1 cellular context compared by ENCODE assay signal in genomic region chr16:50555892-50556673, GRCh38.
TF ChIP-seq lines count a peak whose summit lies in the region.

No MANE protein-coding gene starts in this region.

TF ChIP-seq in HepG2, 621 proteins besides CTCF, POLR2A, EP300 and RAD21 (continued from another document):
- TF ChIP-seq, protein P1, sequence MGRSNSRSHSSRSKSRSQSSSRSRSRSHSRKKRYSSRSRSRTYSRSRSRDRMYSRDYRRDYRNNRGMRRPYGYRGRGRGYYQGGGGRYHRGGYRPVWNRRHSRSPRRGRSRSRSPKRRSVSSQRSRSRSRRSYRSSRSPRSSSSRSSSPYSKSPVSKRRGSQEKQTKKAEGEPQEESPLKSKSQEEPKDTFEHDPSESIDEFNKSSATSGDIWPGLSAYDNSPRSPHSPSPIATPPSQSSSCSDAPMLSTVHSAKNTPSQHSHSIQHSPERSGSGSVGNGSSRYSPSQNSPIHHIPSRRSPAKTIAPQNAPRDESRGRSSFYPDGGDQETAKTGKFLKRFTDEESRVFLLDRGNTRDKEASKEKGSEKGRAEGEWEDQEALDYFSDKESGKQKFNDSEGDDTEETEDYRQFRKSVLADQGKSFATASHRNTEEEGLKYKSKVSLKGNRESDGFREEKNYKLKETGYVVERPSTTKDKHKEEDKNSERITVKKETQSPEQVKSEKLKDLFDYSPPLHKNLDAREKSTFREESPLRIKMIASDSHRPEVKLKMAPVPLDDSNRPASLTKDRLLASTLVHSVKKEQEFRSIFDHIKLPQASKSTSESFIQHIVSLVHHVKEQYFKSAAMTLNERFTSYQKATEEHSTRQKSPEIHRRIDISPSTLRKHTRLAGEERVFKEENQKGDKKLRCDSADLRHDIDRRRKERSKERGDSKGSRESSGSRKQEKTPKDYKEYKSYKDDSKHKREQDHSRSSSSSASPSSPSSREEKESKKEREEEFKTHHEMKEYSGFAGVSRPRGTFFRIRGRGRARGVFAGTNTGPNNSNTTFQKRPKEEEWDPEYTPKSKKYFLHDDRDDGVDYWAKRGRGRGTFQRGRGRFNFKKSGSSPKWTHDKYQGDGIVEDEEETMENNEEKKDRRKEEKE (IDR thresholded peaks at IDR 0.05), result no peak
- TF ChIP-seq PHF20 (CRISPR knock-in tag; IDR thresholded peaks at IDR 0.05) (no peak), RBM22 (optimal IDR thresholded peaks at IDR 0.05; ENCODE audit: low read length) (peak; percentile 92), ZNF746 (CRISPR knock-in tag; IDR thresholded peaks at IDR 0.05) (no peak), ZFP1 (CRISPR knock-in tag; IDR thresholded peaks at IDR 0.05) (no peak), AGO2 (optimal IDR thresholded peaks at IDR 0.05; ENCODE audit: low read depth, low read length) (peak; percentile 98), SRSF1 (optimal IDR thresholded peaks at IDR 0.05; ENCODE audit: low read depth, low read length) (peak; percentile 20), RBFOX2 (IDR thresholded peaks at IDR 0.05; ENCODE audit: low read depth, low read length) (peak; percentile 84), CBX1 (IDR thresholded peaks at IDR 0.05; ENCODE audit: low read depth) (no peak), HMGA1 (CRISPR knock-in tag; conservative IDR thresholded peaks at IDR 0.05) (no peak), POLR2G (IDR thresholded peaks at IDR 0.05; ENCODE audit: low read depth, low read length) (peak; percentile 55), HNRNPL (IDR thresholded peaks at IDR 0.05; ENCODE audit: low read depth, low read length) (peak; percentile 73), PCBP2 (optimal IDR thresholded peaks at IDR 0.05; ENCODE audit: low read depth, low read length, poor library complexity, severe bottlenecking) (no peak), POLR2AphosphoS5 (IDR thresholded peaks at IDR 0.05; ENCODE audit: low read depth, low read length) (peak; percentile 51; the same call in 1 of the 2 replicates), DMTF1 (CRISPR knock-in tag; IDR thresholded peaks at IDR 0.05) (no peak), ZBTB33 (CRISPR knock-in tag; IDR thresholded peaks at IDR 0.05) (peak; percentile 91), ZNF768 (CRISPR knock-in tag; IDR thresholded peaks at IDR 0.05) (peak; percentile 20; the same call in 1 of the 2 replicates), POLR2AphosphoS2 (IDR thresholded peaks at IDR 0.05; ENCODE audit: low read depth, low read length) (peak; percentile 39)
- TF ChIP-seq, protein P2, sequence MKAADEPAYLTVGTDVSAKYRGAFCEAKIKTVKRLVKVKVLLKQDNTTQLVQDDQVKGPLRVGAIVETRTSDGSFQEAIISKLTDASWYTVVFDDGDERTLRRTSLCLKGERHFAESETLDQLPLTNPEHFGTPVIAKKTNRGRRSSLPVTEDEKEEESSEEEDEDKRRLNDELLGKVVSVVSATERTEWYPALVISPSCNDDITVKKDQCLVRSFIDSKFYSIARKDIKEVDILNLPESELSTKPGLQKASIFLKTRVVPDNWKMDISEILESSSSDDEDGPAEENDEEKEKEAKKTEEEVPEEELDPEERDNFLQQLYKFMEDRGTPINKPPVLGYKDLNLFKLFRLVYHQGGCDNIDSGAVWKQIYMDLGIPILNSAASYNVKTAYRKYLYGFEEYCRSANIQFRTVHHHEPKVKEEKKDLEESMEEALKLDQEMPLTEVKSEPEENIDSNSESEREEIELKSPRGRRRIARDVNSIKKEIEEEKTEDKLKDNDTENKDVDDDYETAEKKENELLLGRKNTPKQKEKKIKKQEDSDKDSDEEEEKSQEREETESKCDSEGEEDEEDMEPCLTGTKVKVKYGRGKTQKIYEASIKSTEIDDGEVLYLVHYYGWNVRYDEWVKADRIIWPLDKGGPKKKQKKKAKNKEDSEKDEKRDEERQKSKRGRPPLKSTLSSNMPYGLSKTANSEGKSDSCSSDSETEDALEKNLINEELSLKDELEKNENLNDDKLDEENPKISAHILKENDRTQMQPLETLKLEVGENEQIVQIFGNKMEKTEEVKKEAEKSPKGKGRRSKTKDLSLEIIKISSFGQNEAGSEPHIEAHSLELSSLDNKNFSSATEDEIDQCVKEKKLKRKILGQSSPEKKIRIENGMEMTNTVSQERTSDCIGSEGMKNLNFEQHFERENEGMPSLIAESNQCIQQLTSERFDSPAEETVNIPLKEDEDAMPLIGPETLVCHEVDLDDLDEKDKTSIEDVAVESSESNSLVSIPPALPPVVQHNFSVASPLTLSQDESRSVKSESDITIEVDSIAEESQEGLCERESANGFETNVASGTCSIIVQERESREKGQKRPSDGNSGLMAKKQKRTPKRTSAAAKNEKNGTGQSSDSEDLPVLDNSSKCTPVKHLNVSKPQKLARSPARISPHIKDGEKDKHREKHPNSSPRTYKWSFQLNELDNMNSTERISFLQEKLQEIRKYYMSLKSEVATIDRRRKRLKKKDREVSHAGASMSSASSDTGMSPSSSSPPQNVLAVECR (CRISPR knock-in tag; IDR thresholded peaks at IDR 0.05; ENCODE audit: borderline replicate concordance), result 0 out of 2 replicates have a peak, but pooled peaks have one; percentile 13
- TF ChIP-seq, protein P3, sequence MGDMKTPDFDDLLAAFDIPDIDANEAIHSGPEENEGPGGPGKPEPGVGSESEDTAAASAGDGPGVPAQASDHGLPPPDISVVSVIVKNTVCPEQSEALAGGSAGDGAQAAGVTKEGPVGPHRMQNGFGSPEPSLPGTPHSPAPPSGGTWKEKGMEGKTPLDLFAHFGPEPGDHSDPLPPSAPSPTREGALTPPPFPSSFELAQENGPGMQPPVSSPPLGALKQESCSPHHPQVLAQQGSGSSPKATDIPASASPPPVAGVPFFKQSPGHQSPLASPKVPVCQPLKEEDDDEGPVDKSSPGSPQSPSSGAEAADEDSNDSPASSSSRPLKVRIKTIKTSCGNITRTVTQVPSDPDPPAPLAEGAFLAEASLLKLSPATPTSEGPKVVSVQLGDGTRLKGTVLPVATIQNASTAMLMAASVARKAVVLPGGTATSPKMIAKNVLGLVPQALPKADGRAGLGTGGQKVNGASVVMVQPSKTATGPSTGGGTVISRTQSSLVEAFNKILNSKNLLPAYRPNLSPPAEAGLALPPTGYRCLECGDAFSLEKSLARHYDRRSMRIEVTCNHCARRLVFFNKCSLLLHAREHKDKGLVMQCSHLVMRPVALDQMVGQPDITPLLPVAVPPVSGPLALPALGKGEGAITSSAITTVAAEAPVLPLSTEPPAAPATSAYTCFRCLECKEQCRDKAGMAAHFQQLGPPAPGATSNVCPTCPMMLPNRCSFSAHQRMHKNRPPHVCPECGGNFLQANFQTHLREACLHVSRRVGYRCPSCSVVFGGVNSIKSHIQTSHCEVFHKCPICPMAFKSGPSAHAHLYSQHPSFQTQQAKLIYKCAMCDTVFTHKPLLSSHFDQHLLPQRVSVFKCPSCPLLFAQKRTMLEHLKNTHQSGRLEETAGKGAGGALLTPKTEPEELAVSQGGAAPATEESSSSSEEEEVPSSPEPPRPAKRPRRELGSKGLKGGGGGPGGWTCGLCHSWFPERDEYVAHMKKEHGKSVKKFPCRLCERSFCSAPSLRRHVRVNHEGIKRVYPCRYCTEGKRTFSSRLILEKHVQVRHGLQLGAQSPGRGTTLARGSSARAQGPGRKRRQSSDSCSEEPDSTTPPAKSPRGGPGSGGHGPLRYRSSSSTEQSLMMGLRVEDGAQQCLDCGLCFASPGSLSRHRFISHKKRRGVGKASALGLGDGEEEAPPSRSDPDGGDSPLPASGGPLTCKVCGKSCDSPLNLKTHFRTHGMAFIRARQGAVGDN (CRISPR knock-in tag; IDR thresholded peaks at IDR 0.05), result peak; percentile 50; the same call in 1 of the 2 replicates
